In the genomic region with DNA sequence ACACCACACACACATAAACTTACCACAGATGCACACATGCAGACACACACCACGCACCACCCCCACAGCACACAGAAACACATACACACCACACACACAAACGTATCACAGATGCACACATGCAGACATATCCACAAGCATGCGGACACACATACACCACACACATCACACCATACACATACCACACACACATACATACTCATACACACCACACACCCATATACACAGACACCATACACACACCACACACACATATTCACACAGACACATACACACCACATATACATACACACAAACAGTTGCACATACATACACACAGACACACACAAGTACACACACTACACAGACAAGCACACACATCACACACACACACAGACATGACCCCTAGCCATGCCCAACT, we compare ENCODE assay signal across 21 cellular contexts. TPM values are rescaled to one million over a fixed set of nuclear protein-coding genes. Genes with fewer than 3 reads are reported as not detected.
DNase-seq lines count a peak whose midpoint lies in the region; ATAC-seq, FAIRE-seq and TF ChIP-seq lines count a peak whose summit lies in the region.
"Had no signal": no experiment of that assay in that cellular context is flagged by ENCODE, and none has a peak within 500 bp of the region (broad histone marks: within the 10 kb centered on the region; RNA-seq: fewer than 3 reads in every experiment).

No MANE protein-coding gene starts in this region.

- no peak for FAIRE-seq in RCC 7860 (lab: Jason Lieb, UNC)
- FAIRE-seq: A549 had no signal

- H3K9me1 ChIP-seq in IMR-90 (ENCODE audit: insufficient read depth, low read length), result no peaks in the 10 kb centered on the region

- TF ChIP-seq CTCF in CD8-positive, alpha-beta T cell (IDR thresholded peaks at IDR 0.05), result no peak
- no peak for TF ChIP-seq CTCF in IMR-90 (conservative IDR thresholded peaks at IDR 0.05; ENCODE audit: low read depth, low read length)
- TF ChIP-seq CTCF in CD14-positive monocyte (IDR thresholded peaks at IDR 0.05), result no peak

- peak overlapping the region; percentile 79 for H2BK5ac ChIP-seq in IMR-90 (ENCODE audit: low read depth, low read length, poor library complexity, severe bottlenecking)
- no peak overlapping the region for H2BK5ac ChIP-seq in neuronal stem cell (ENCODE audit: low read length)

- H2BK12ac ChIP-seq in neuronal stem cell (ENCODE audit: low read length), result peak overlapping the region; percentile 99

- in situ Hi-C loops in IMR-90 (cut with MboI; ENCODE audit: low sequenced_read_pairs), result no loop called here

- H3K79me1 ChIP-seq in IMR-90 (ENCODE audit: low read depth in 1 of 2, low read length in 2 of 2) (no peaks in the 10 kb centered on the region), neuronal stem cell (ENCODE audit: low read depth, low read length) (peaks cover 2% of the 10 kb centered on the region)

- 21% methylated on average over 2 of the region's 3 CpGs; no CpG with 5 or more reads in 1 of the 2 experiments for WGBS in IMR-90 (ENCODE audit: extremely low coverage in 2 of 2, insufficient read length in 1 of 2), 2 experiments
- no CpG with 5 or more reads among the region's 3 CpGs for WGBS in neuronal stem cell (ENCODE audit: extremely low coverage in 2 of 2, insufficient read length in 2 of 2, insufficient replicate concordance in 1 of 2), 2 donors

- H4K5ac ChIP-seq in IMR-90 (ENCODE audit: low read depth, low read length), result no peak overlapping the region

- no peak for TF ChIP-seq RAD21 in IMR-90 (IDR thresholded peaks at IDR 0.05; ENCODE audit: low read length)

- H3K27ac ChIP-seq in CD8-positive, alpha-beta T cell (ENCODE audit: low read depth, low read length), result no peak overlapping the region
- no peak overlapping the region for H3K27ac ChIP-seq in IMR-90 (ENCODE audit: insufficient read depth, low read length)
- no peak overlapping the region for H3K27ac ChIP-seq in effector memory CD4-positive, alpha-beta T cell (ENCODE audit: insufficient read depth, low read length, poor library complexity, severe bottlenecking)
- H3K27ac ChIP-seq in neuronal stem cell (replicated peaks; ENCODE audit: low read length), result no peak overlapping the region
- H3K27ac ChIP-seq: A549, HL-60 had no signal

- ATAC-seq in CD8-positive, alpha-beta T cell, result no peak
- ATAC-seq in IMR-90 (ENCODE audit: low read depth), result no peak
- ATAC-seq: Right ventricle myocardium inferior had no signal

- H2AFZ ChIP-seq in IMR-90 (replicated peaks; ENCODE audit: low read length, poor library complexity) (peak overlapping the region; percentile 32), neuronal stem cell (ENCODE audit: low read length) (no peak overlapping the region)

- H3K4ac ChIP-seq in IMR-90 (ENCODE audit: low read depth, low read length) (no peak overlapping the region), neuronal stem cell (ENCODE audit: low read length) (peak overlapping the region; percentile 20)

- H2BK15ac ChIP-seq in IMR-90 (ENCODE audit: low read depth, low read length) (no peak overlapping the region), neuronal stem cell (ENCODE audit: low read length) (no peak overlapping the region)

- peaks cover 37% of the 10 kb centered on the region for H3K4me1 ChIP-seq in CD8-positive, alpha-beta T cell (ENCODE audit: insufficient read depth, low read length)
- H3K4me1 ChIP-seq in IMR-90 (ENCODE audit: control insufficient read depth, insufficient read depth, low read length) (no peaks in the 10 kb centered on the region), neuronal stem cell (ENCODE audit: control insufficient read depth in 2 of 2, insufficient read depth in 1 of 2, low read depth in 1 of 2, low read length in 2 of 2) (peaks cover 0 to 4% of the 10 kb centered on the region in 2 donors)
- peaks cover 26% of the 10 kb centered on the region for H3K4me1 ChIP-seq in effector memory CD4-positive, alpha-beta T cell (ENCODE audit: control insufficient read depth, insufficient read depth, low read length, poor library complexity, severe bottlenecking)

- H2BK120ac ChIP-seq in IMR-90 (ENCODE audit: low read depth, low read length) (no peak overlapping the region), neuronal stem cell (ENCODE audit: low read depth, low read length) (no peak overlapping the region)

- POLR2A ChIA-PET in CD8-positive, alpha-beta T cell (lab: Charles Lee), result no interaction called here
- POLR2A ChIA-PET in IMR-90 (lab: Charles Lee; ENCODE audit: unreplicated experiment), result no interaction called here
- POLR2A ChIA-PET in activated CD4-positive, alpha-beta T cell treated with anti-CD3 and anti-CD28 coated beads, Interleukin-2, amount 10 ng/mL, durations not matched to agents 7 days and 5 days (lab: Charles Lee), result no interaction called here

- H3K4me3 Mint-ChIP-seq in CD8-positive, alpha-beta T cell, result no peak overlapping the region
- no peak overlapping the region for H3K4me3 Mint-ChIP-seq in activated CD4-positive, alpha-beta T cell treated with anti-CD3 and anti-CD28 coated beads, Interleukin-2, amount 10 ng/mL, durations not matched to agents 7 days and 5 days
- no peak overlapping the region for H3K4me3 Mint-ChIP-seq in CD14-positive monocyte
- H3K4me3 Mint-ChIP-seq: B cell had no signal

- no peaks in the 10 kb centered on the region for H3K36me3 ChIP-seq in CD8-positive, alpha-beta T cell (ENCODE audit: insufficient read depth, low read length)
- no peaks in the 10 kb centered on the region for H3K36me3 ChIP-seq in IMR-90 (ENCODE audit: control insufficient read depth, insufficient read depth, low read length)
- no peaks in the 10 kb centered on the region for H3K36me3 ChIP-seq in effector memory CD4-positive, alpha-beta T cell (ENCODE audit: control insufficient read depth, insufficient read depth, low read length)
- no peaks in the 10 kb centered on the region for H3K36me3 ChIP-seq in neuronal stem cell (replicated peaks in 1 of 2; ENCODE audit: control insufficient read depth in 2 of 2, insufficient read depth in 2 of 2, low read length in 2 of 2)
- H3K36me3 ChIP-seq: MG63 had no signal

- DNase-seq in CD8-positive, alpha-beta T cell, result no peak
- no peak for DNase-seq in IMR-90
- no peak for DNase-seq in effector memory CD4-positive, alpha-beta T cell
- no peak for DNase-seq in neuronal stem cell (ENCODE audit: low spot score)
- no peak for DNase-seq in activated CD4-positive, alpha-beta T cell treated with anti-CD3 and anti-CD28 coated beads, Interleukin-2, amount 10 ng/mL, durations not matched to agents 7 days and 5 days
- DNase-seq in CD14-positive monocyte (ENCODE audit: low spot score), result no peak
- no peak for DNase-seq in RCC 7860 (ENCODE audit: low spot score)
- DNase-seq: Caco-2, DMS 273 treated with DMSO at 0.1 percent for 48 hours, DMS79 treated with DMSO at 0.1 percent for 48 hours, H7, MG63, NCI-H1417, NCI-H1694 treated with DMSO at 0.1 percent for 48 hours, NCI-H2081 treated with DMSO at 0.1 percent for 48 hours, NCI-H446, NCI-H526 had no signal

- H4K20me1 ChIP-seq in IMR-90 (ENCODE audit: insufficient read depth, low read length), result no peaks in the 10 kb centered on the region

- no peak overlapping the region for H2AK9ac ChIP-seq in IMR-90 (replicated peaks; ENCODE audit: low read depth, low read length, poor library complexity)

- peaks cover 6% of the 10 kb centered on the region for H3K4me1 Mint-ChIP-seq in CD8-positive, alpha-beta T cell (ENCODE audit: low read depth)
- peaks cover 2% of the 10 kb centered on the region for H3K4me1 Mint-ChIP-seq in activated CD4-positive, alpha-beta T cell treated with anti-CD3 and anti-CD28 coated beads, Interleukin-2, amount 10 ng/mL, durations not matched to agents 7 days and 5 days
- H3K4me1 Mint-ChIP-seq in CD14-positive monocyte, result no peaks in the 10 kb centered on the region
- H3K4me1 Mint-ChIP-seq: B cell had no signal

- H4K8ac ChIP-seq in IMR-90 (ENCODE audit: low read depth in 2 of 2, low read length in 2 of 2), result no peak overlapping the region
- H4K8ac ChIP-seq in neuronal stem cell (ENCODE audit: low read depth, low read length), result peak overlapping the region; percentile 97

- H3K9me3 Mint-ChIP-seq in CD8-positive, alpha-beta T cell, result peaks cover 3% of the 10 kb centered on the region
- peaks cover 9% of the 10 kb centered on the region for H3K9me3 Mint-ChIP-seq in activated CD4-positive, alpha-beta T cell treated with anti-CD3 and anti-CD28 coated beads, Interleukin-2, amount 10 ng/mL, durations not matched to agents 7 days and 5 days
- H3K9me3 Mint-ChIP-seq in CD14-positive monocyte, result peaks cover 0 to 10% (median 6%) of the 10 kb centered on the region in 7 donors

- peak overlapping the region; percentile 32 for H3K4me3 ChIP-seq in CD8-positive, alpha-beta T cell (ENCODE audit: low read depth, low read length)
- no peak overlapping the region for H3K4me3 ChIP-seq in IMR-90 (ENCODE audit: insufficient read depth, low read depth, low read length)
- H3K4me3 ChIP-seq in effector memory CD4-positive, alpha-beta T cell (ENCODE audit: insufficient read depth, low read depth, low read length, poor library complexity, severe bottlenecking), result peak overlapping the region; percentile 35
- peak overlapping the region in 1 of 2 donors; percentile 72 for H3K4me3 ChIP-seq in neuronal stem cell (ENCODE audit: low read length in 2 of 2)
- H3K4me3 ChIP-seq: A549, MG63 had no signal

- H4K91ac ChIP-seq in IMR-90 (ENCODE audit: insufficient read depth, low read depth, low read length), result no peak overlapping the region
- peak overlapping the region; percentile 39 for H4K91ac ChIP-seq in neuronal stem cell (ENCODE audit: low read depth, low read length, poor library complexity)

- no peaks in the 10 kb centered on the region for H3K9me3 ChIP-seq in CD8-positive, alpha-beta T cell (ENCODE audit: low read length)
- H3K9me3 ChIP-seq in IMR-90 (ENCODE audit: control insufficient read depth, insufficient read depth, low read length), result peaks cover 3% of the 10 kb centered on the region; the same call in 1 of the 2 replicates
- H3K9me3 ChIP-seq in effector memory CD4-positive, alpha-beta T cell (ENCODE audit: control insufficient read depth, low read length), result no peaks in the 10 kb centered on the region
- peaks cover 0 to 7% of the 10 kb centered on the region in 2 donors for H3K9me3 ChIP-seq in neuronal stem cell (replicated peaks in 1 of 2; ENCODE audit: control insufficient read depth in 2 of 2, insufficient read depth in 1 of 2, low read depth in 1 of 2, low read length in 2 of 2)
- H3K9me3 ChIP-seq: A549, Caco-2, MG63 had no signal

- H3K14ac ChIP-seq in IMR-90 (replicated peaks; ENCODE audit: low read depth, low read length), result no peak overlapping the region
- peak overlapping the region; percentile 1 for H3K14ac ChIP-seq in neuronal stem cell (ENCODE audit: low read length)

- H3K4me2 ChIP-seq in IMR-90 (ENCODE audit: low read depth, low read length) (no peak overlapping the region), neuronal stem cell (ENCODE audit: insufficient read depth, low read length, poor library complexity, severe bottlenecking) (no peak overlapping the region)

- no peak overlapping the region for H3K27ac Mint-ChIP-seq in CD8-positive, alpha-beta T cell
- no peak overlapping the region for H3K27ac Mint-ChIP-seq in activated CD4-positive, alpha-beta T cell treated with anti-CD3 and anti-CD28 coated beads, Interleukin-2, amount 10 ng/mL, durations not matched to agents 7 days and 5 days
- no peak overlapping the region for H3K27ac Mint-ChIP-seq in CD14-positive monocyte
- H3K27ac Mint-ChIP-seq: B cell had no signal

- H3K23ac ChIP-seq in IMR-90 (ENCODE audit: low read depth, low read length) (no peak overlapping the region), neuronal stem cell (ENCODE audit: low read depth, low read length, poor library complexity) (peak overlapping the region; percentile 21)

- intact Hi-C loops in CD8-positive, alpha-beta T cell (cut with DNase I, micrococcal nuclease), result loop anchor here in 1 of 2 experiments (10.0 kb wide), 1 partner anchor 69 kb away; no protein-coding TSS in a partner anchor
- intact Hi-C loops in IMR-90 (cut with micrococcal nuclease) (no loop called here), CD14-positive monocyte (cut with micrococcal nuclease) (no loop called here)

- CTCF ChIA-PET in CD8-positive, alpha-beta T cell (lab: Charles Lee), result no interaction called here
- CTCF ChIA-PET in IMR-90 (lab: Yijun Ruan, JAX), result no interaction called here
- CTCF ChIA-PET in activated CD4-positive, alpha-beta T cell treated with anti-CD3 and anti-CD28 coated beads, Interleukin-2, amount 10 ng/mL, durations not matched to agents 7 days and 5 days (lab: Charles Lee), result no interaction called here

- no TSS peak for BruUV-seq in IMR-90 (replicated peaks; lab: Mats Ljungman, UMichigan)

- dilution Hi-C loops in IMR-90 (cut with HindIII; ENCODE audit: low sequenced_read_pairs, unreplicated experiment), result no loop called here

- peaks cover 3% of the 10 kb centered on the region for H3K27me3 Mint-ChIP-seq in CD8-positive, alpha-beta T cell (ENCODE audit: low read depth)
- peaks cover 18% of the 10 kb centered on the region for H3K27me3 Mint-ChIP-seq in activated CD4-positive, alpha-beta T cell treated with anti-CD3 and anti-CD28 coated beads, Interleukin-2, amount 10 ng/mL, durations not matched to agents 7 days and 5 days
- H3K27me3 Mint-ChIP-seq in CD14-positive monocyte (ENCODE audit: low read depth in 3 of 3), result peaks cover 0 to 4% (median 3%) of the 10 kb centered on the region in 3 donors

- H3K56ac ChIP-seq in IMR-90 (ENCODE audit: extremely low read depth, insufficient read depth, low read length), result no peak overlapping the region

- no peaks in the 10 kb centered on the region for H3K27me3 ChIP-seq in CD8-positive, alpha-beta T cell (ENCODE audit: insufficient read depth, low read length)
- H3K27me3 ChIP-seq in IMR-90 (ENCODE audit: control insufficient read depth, insufficient read depth, low read length), result peaks cover 30% of the 10 kb centered on the region
- H3K27me3 ChIP-seq in effector memory CD4-positive, alpha-beta T cell (replicated peaks; ENCODE audit: control insufficient read depth, insufficient read depth, low read length, poor library complexity, severe bottlenecking), result no peaks in the 10 kb centered on the region
- peaks cover 2 to 14% (median 3%) of the 10 kb centered on the region in 3 experiments for H3K27me3 ChIP-seq in neuronal stem cell (ENCODE audit: control insufficient read depth in 3 of 3, insufficient read depth in 3 of 3, low read depth in 1 of 3, low read length in 3 of 3)

- TF ChIP-seq POLR2A in IMR-90 (IDR thresholded peaks at IDR 0.05; ENCODE audit: low read depth, low read length), result no peak

- no peaks in the 10 kb centered on the region for H3K36me3 Mint-ChIP-seq in CD8-positive, alpha-beta T cell
- H3K36me3 Mint-ChIP-seq in activated CD4-positive, alpha-beta T cell treated with anti-CD3 and anti-CD28 coated beads, Interleukin-2, amount 10 ng/mL, durations not matched to agents 7 days and 5 days (ENCODE audit: low read depth), result peaks cover 3% of the 10 kb centered on the region
- no peaks in the 10 kb centered on the region for H3K36me3 Mint-ChIP-seq in CD14-positive monocyte

- H3K9ac ChIP-seq in IMR-90 (ENCODE audit: low read depth, low read length) (no peak overlapping the region), neuronal stem cell (ENCODE audit: low read depth, low read length, poor library complexity) (peak overlapping the region; percentile 72)

- H3K18ac ChIP-seq in IMR-90 (ENCODE audit: low read depth, low read length), result no peak overlapping the region
- peak overlapping the region; percentile 41 for H3K18ac ChIP-seq in neuronal stem cell (ENCODE audit: low read length)

- H2AK5ac ChIP-seq in IMR-90 (ENCODE audit: low read depth, low read length) (no peak overlapping the region), neuronal stem cell (ENCODE audit: low read depth, low read length) (no peak overlapping the region)

- H2BK20ac ChIP-seq in IMR-90 (ENCODE audit: low read depth, low read length), result no peak overlapping the region

RNA-seq across cellular contexts. Expression of a gene that starts 37.5 kb away (rescaled TPM):
- total RNA-seq in CD8-positive, alpha-beta T cell, result 10 to 100 TPM; 11.2 to 12.2 TPM
- 0.56 and 0.90 TPM in 2 replicates for total RNA-seq in IMR-90 (2012; rRNA removed)
- 0.89 and 1.1 TPM in 2 replicates for polyA plus RNA-seq in IMR-90 (2012; rRNA removed)
- polyA plus RNA-seq in IMR-90 (2012; cell fraction: cytosol; rRNA removed), result 0.63 and 1.4 TPM in 2 replicates
- 0.84 and 1.3 TPM in 2 replicates for polyA plus RNA-seq in IMR-90 (2012; cell fraction: nucleus; rRNA removed; ENCODE audit: low replicate concordance)
- 44.9 TPM for polyA plus RNA-seq in neuronal stem cell (2013, experiment 1 of 2)
- polyA plus RNA-seq in neuronal stem cell (2013, experiment 2 of 2), result 45.6 TPM
- 1 to 10 TPM; 4.7 to 6.1 TPM for total RNA-seq in activated CD4-positive, alpha-beta T cell treated with anti-CD3 and anti-CD28 coated beads, Interleukin-2, amount 10 ng/mL, durations not matched to agents 7 days and 5 days
- polyA plus RNA-seq in CD14-positive monocyte, result under 1 TPM in 1 of 2 donors, not detected in 1; 0.05 TPM
